In the genomic region with DNA sequence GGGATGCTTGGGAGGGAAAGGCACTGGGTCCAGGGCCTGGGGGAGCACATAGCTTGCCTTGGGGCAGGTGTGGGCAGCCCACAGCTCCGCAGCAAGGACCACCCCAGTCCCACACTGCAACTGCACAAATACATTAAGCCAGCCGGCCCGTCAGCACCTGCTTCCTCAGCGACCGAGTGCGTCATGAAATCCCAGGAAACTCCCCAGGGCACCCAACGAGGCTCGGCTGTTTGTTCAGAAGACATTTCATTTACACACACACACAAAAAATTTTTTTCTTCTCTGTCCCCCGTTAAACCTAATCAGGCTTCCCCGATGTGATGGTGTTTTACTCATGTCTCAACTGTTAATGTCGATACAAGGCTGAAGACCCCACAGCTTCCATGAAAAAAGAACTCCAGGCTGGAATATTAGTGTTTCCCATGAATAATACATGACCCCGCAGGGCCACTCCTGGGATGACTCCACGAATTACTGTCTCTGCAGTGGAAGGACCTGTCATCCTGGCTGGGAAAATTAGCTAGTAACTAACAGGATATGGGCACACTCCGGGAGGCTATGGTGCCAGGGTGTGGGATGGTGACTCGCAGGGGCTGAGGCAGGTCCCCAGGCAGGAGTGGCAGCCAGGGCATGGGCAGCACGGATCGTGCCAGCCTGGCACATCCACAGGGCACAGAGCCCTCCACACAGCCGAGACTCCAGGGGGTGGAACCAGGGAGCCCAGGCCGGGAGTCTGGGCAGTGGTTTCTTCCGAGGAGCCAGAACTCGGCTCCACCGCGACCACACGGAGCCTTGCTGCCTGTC, we compare ENCODE assay signal across 1 cellular context.
TF ChIP-seq lines count a peak whose summit lies in the region.

No MANE protein-coding gene starts in this region.

TF ChIP-seq in endothelial cell of umbilical vein, 7 proteins besides CTCF, POLR2A, EP300 and RAD21:
- TF ChIP-seq POLR2AphosphoS5 (IDR thresholded peaks at IDR 0.05; ENCODE audit: insufficient read depth, low read depth, low read length), result no peak
- no peak for TF ChIP-seq EZH2 (IDR thresholded peaks at IDR 0.05; ENCODE audit: borderline replicate concordance, low read depth, low read length, severe bottlenecking)
- TF ChIP-seq FOS (IDR thresholded peaks at IDR 0.05; ENCODE audit: borderline replicate concordance, insufficient read depth, low read length), result no peak
- TF ChIP-seq GATA2 (IDR thresholded peaks at IDR 0.05; ENCODE audit: insufficient read depth, insufficient read length, low read depth, low read length), result no peak
- no peak for TF ChIP-seq MYC (IDR thresholded peaks at IDR 0.05; ENCODE audit: low read depth, low read length)
- TF ChIP-seq, protein P1, sequence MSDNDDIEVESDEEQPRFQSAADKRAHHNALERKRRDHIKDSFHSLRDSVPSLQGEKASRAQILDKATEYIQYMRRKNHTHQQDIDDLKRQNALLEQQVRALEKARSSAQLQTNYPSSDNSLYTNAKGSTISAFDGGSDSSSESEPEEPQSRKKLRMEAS (IDR thresholded peaks at IDR 0.05; ENCODE audit: insufficient read depth, insufficient read length), result no peak
- no peak for TF ChIP-seq JUN (IDR thresholded peaks at IDR 0.05; ENCODE audit: borderline replicate concordance, insufficient read depth, insufficient read length, low read depth)
